1 cellular context compared by ENCODE assay signal in genomic region chr3:129490273-129490675, GRCh38.
A peak's percentile ranks its signal among the peaks of the same experiment; 100 is the strongest.
TF ChIP-seq lines count a peak whose summit lies in the region.

No MANE protein-coding gene starts in this region.

TF ChIP-seq in HepG2, 621 proteins besides CTCF, POLR2A, EP300 and RAD21 (continued from another document and continues in another):
- TF ChIP-seq RAD51 (IDR thresholded peaks at IDR 0.05; ENCODE audit: borderline replicate concordance) (no peak), MAX (IDR thresholded peaks at IDR 0.05) (no peak), NCOA5 (CRISPR knock-in tag; IDR thresholded peaks at IDR 0.05) (no peak), IKZF5 (CRISPR knock-in tag; IDR thresholded peaks at IDR 0.05) (peak; percentile 82), IRF9 (CRISPR knock-in tag; IDR thresholded peaks at IDR 0.05; ENCODE audit: borderline replicate concordance) (no peak), ZNF619 (CRISPR knock-in tag; IDR thresholded peaks at IDR 0.05) (no peak), ELF3 (CRISPR knock-in tag; IDR thresholded peaks at IDR 0.05) (peak; percentile 46; the same call in 1 of the 2 replicates), ZNF207 (IDR thresholded peaks at IDR 0.05; ENCODE audit: borderline replicate concordance) (no peak), SOX13 (IDR thresholded peaks at IDR 0.05) (no peak), SOX13 (CRISPR knock-in tag; conservative IDR thresholded peaks at IDR 0.05 in 1 of 2, IDR thresholded peaks at IDR 0.05 in 1 of 2) (no peak; a peak in 1 of 4 replicates), HOXA9 (CRISPR knock-in tag; IDR thresholded peaks at IDR 0.05; ENCODE audit: borderline replicate concordance) (no peak), FOXK1 (CRISPR knock-in tag; IDR thresholded peaks at IDR 0.05; ENCODE audit: borderline replicate concordance, low read depth) (no peak), GABPB1 (CRISPR knock-in tag; IDR thresholded peaks at IDR 0.05) (no peak), RERE (CRISPR knock-in tag; IDR thresholded peaks at IDR 0.05; ENCODE audit: low read depth) (no peak), ZKSCAN8 (CRISPR knock-in tag; IDR thresholded peaks at IDR 0.05; ENCODE audit: borderline replicate concordance) (peak; percentile 85; the same call in 1 of the 2 replicates), AGO2 (optimal IDR thresholded peaks at IDR 0.05; ENCODE audit: low read depth, low read length) (no peak), ZBTB20 (CRISPR knock-in tag; IDR thresholded peaks at IDR 0.05; ENCODE audit: borderline replicate concordance, low read depth) (no peak), ZNF282 (IDR thresholded peaks at IDR 0.05; ENCODE audit: partially characterized antibody) (no peak), NFYB (CRISPR knock-in tag; IDR thresholded peaks at IDR 0.05) (no peak), ZNF510 (CRISPR knock-in tag; IDR thresholded peaks at IDR 0.05; ENCODE audit: low read depth) (no peak), ZNF160 (CRISPR knock-in tag; IDR thresholded peaks at IDR 0.05) (no peak), GPN1 (CRISPR knock-in tag; IDR thresholded peaks at IDR 0.05; ENCODE audit: borderline replicate concordance) (no peak), MAFK (conservative IDR thresholded peaks at IDR 0.05 in 1 of 2, IDR thresholded peaks at IDR 0.05 in 1 of 2; ENCODE audit: low read length in 2 of 2) (peak; percentile 45 to 57; a peak in 2 of 4 replicates), DMAP1 (CRISPR knock-in tag; IDR thresholded peaks at IDR 0.05) (no peak), ASH2L (IDR thresholded peaks at IDR 0.05; ENCODE audit: insufficient read length, low read depth, low read length) (no peak), E2F2 (CRISPR knock-in tag; IDR thresholded peaks at IDR 0.05; ENCODE audit: borderline replicate concordance) (no peak), AHDC1 (CRISPR knock-in tag; IDR thresholded peaks at IDR 0.05; ENCODE audit: borderline replicate concordance) (no peak), ZNF740 (CRISPR knock-in tag; IDR thresholded peaks at IDR 0.05) (no peak), ZNF326 (CRISPR knock-in tag; IDR thresholded peaks at IDR 0.05; ENCODE audit: borderline replicate concordance) (no peak), ISL2 (CRISPR knock-in tag; IDR thresholded peaks at IDR 0.05) (peak; percentile 49), JARID2 (CRISPR knock-in tag; IDR thresholded peaks at IDR 0.05; ENCODE audit: insufficient replicate concordance) (peak; percentile 36), JUN (CRISPR knock-in tag; IDR thresholded peaks at IDR 0.05) (no peak), ZNF614 (CRISPR knock-in tag; IDR thresholded peaks at IDR 0.05; ENCODE audit: borderline replicate concordance) (0 out of 2 replicates have a peak, but pooled peaks have one; percentile 39), ZNF513 (CRISPR knock-in tag; conservative IDR thresholded peaks at IDR 0.05) (no peak), TAF1 (CRISPR knock-in tag; IDR thresholded peaks at IDR 0.05) (no peak), ATAD3A (CRISPR knock-in tag; IDR thresholded peaks at IDR 0.05) (no peak), DRAP1 (CRISPR knock-in tag; IDR thresholded peaks at IDR 0.05) (peak; percentile 56; the same call in 1 of the 2 replicates), ZNF20 (CRISPR knock-in tag; IDR thresholded peaks at IDR 0.05) (no peak), ARHGAP35 (CRISPR knock-in tag; IDR thresholded peaks at IDR 0.05; ENCODE audit: borderline replicate concordance) (no peak), GMEB2 (CRISPR knock-in tag; IDR thresholded peaks at IDR 0.05; ENCODE audit: low read depth) (no peak), ZNF567 (CRISPR knock-in tag; IDR thresholded peaks at IDR 0.05; ENCODE audit: borderline replicate concordance) (no peak), ZNF17 (CRISPR knock-in tag; IDR thresholded peaks at IDR 0.05) (no peak), CHD2 (IDR thresholded peaks at IDR 0.05; ENCODE audit: low read depth, low read length) (no peak), ZNF773 (CRISPR knock-in tag; IDR thresholded peaks at IDR 0.05; ENCODE audit: borderline replicate concordance) (no peak), ZNF101 (CRISPR knock-in tag; IDR thresholded peaks at IDR 0.05; ENCODE audit: borderline replicate concordance, low read depth) (no peak), ZNF225 (CRISPR knock-in tag; IDR thresholded peaks at IDR 0.05) (no peak), SNAPC2 (CRISPR knock-in tag; IDR thresholded peaks at IDR 0.05) (no peak)
